In the genomic region with DNA sequence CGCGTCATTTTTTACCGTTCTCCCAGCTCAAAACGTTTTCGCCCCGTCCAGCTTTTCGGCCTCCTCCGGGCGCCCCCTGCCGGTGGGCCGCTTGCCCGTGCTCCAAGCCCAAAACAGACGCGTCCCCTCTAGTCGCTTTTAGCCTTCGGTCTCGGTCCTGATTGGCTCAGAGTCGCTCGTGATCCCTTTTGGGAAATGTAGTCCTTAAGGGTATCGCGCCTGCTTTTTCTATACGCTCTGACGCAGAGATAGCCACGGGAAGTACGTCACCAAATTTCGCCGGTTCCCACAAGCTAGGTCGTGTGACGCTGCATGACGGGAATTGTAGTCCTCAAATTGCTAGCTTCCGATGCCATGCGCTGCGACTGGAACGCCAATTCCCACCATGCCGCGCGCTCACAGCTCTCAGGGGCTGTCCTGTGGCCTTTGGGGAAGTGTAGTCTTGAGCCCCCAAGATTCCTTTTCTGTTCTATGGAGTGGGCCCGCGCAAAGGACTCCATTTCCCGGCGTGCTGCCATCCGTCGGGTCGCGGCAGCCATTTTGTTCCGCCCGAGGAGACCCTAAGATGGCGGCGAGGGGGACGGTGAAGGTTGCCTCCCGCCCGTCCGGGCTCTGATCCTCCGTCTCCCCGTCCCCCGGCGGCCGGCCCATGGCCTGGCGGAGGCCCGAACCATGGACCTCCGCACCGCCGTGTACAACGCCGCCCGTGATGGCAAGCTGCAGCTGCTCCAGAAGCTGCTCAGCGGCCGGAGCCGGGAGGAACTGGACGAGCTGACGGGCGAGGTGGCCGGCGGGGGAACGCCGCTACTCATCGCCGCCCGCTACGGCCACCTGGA, we compare ENCODE assay signal across 8 cellular contexts. TPM values are rescaled to one million over a fixed set of nuclear protein-coding genes. Genes with fewer than 3 reads are reported as not detected.
DNase-seq lines count a peak whose midpoint lies in the region; ATAC-seq and TF ChIP-seq lines count a peak whose summit lies in the region.

A gene with protein sequence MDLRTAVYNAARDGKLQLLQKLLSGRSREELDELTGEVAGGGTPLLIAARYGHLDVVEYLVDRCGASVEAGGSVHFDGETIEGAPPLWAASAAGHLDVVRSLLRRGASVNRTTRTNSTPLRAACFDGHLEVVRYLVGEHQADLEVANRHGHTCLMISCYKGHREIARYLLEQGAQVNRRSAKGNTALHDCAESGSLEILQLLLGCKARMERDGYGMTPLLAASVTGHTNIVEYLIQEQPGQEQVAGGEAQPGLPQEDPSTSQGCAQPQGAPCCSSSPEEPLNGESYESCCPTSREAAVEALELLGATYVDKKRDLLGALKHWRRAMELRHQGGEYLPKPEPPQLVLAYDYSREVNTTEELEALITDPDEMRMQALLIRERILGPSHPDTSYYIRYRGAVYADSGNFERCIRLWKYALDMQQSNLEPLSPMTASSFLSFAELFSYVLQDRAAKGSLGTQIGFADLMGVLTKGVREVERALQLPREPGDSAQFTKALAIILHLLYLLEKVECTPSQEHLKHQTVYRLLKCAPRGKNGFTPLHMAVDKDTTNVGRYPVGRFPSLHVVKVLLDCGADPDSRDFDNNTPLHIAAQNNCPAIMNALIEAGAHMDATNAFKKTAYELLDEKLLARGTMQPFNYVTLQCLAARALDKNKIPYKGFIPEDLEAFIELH (plus strand): TSS at position 552 of the 836 bp plus-strand sequence. CDS start 121 bp downstream, at position 673.

- no peaks in the 10 kb centered on the region for H3K27me3 Mint-ChIP-seq in Caco-2 (ENCODE audit: insufficient read depth, unreplicated experiment)

- DNase-seq in Caco-2 (peak; percentile 97 to 99), HT1080 (ENCODE audit: low read depth) (peak; percentile 99), NOMO-1 (lab: John Stamatoyannopoulos, UW; ENCODE audit: unreplicated experiment in 2 of 2) (peak; percentile 100), lung microvascular endothelial cell (ENCODE audit: low read depth in 2 of 2) (peak; percentile 100)
- peak; percentile 98 to 99 (median 99) for DNase-seq in effector memory CD4-positive, alpha-beta T cell
- peak; percentile 95 to 99 (median 96) for DNase-seq in stimulated activated CD4-positive, alpha-beta T cell treated with anti-CD3 and anti-CD28 coated beads, TNF-alpha, amount 100 ng/mL, for 48 hours (ENCODE audit: low read depth in 3 of 3)

- peak within 1 kb of the TSS; percentile 81 for H3K4me3 Mint-ChIP-seq in Caco-2 (ENCODE audit: unreplicated experiment)

- peak within 1 kb of the TSS; percentile 98 for H3K4me3 ChIP-seq in Caco-2 (ENCODE audit: low read depth, low read length)
- H3K4me3 ChIP-seq in effector memory CD4-positive, alpha-beta T cell (ENCODE audit: insufficient read depth, low read depth, low read length, poor library complexity, severe bottlenecking): peak within 1 kb of the TSS; percentile 90

- no peaks in the 10 kb centered on the region for H3K27me3 ChIP-seq in Caco-2 (replicated peaks; ENCODE audit: control insufficient read depth, insufficient read depth, low read length)
- H3K27me3 ChIP-seq in effector memory CD4-positive, alpha-beta T cell (replicated peaks; ENCODE audit: control insufficient read depth, insufficient read depth, low read length, poor library complexity, severe bottlenecking): no peaks in the 10 kb centered on the region

- peak within 1 kb of the TSS; percentile 78 for H3K27ac Mint-ChIP-seq in Caco-2 (ENCODE audit: unreplicated experiment)

- CTCF ChIA-PET in Caco-2 (lab: Charles Lee): interaction anchor here (0.6 to 2.9 kb wide), 35 partner anchors 9 to 776 kb away, joined by 3 to 67 read pairs (median 5); a partner anchor contains a TSS
- CTCF ChIA-PET in activated CD8-positive, alpha-beta memory T cell treated with anti-CD3 and anti-CD28 coated beads for 36 hours (lab: Charles Lee): interaction anchor here (0.6 to 7.4 kb wide), 30 partner anchors 9 to 1494 kb away, joined by 3 to 72 read pairs (median 4); a partner anchor contains a TSS

- peak; percentile 88 for ATAC-seq in GM21360 (IDR thresholded peaks at IDR 0.05; ENCODE audit: unreplicated experiment)

- H3K4me1 ChIP-seq in Caco-2: no peaks in the 10 kb centered on the region
- peaks cover 11% of the 10 kb centered on the region for H3K4me1 ChIP-seq in effector memory CD4-positive, alpha-beta T cell (ENCODE audit: control insufficient read depth, insufficient read depth, low read length, poor library complexity, severe bottlenecking)

- POLR2A ChIA-PET in Caco-2 (lab: Charles Lee): interaction anchor here (0.6 to 1.2 kb wide), 6 partner anchors 8 to 256 kb away, joined by 3 to 7 read pairs (median 6); a partner anchor contains a TSS
- POLR2A ChIA-PET in activated CD8-positive, alpha-beta memory T cell treated with anti-CD3 and anti-CD28 coated beads for 36 hours (lab: Charles Lee): interaction anchor here (0.6 to 1.6 kb wide), 6 partner anchors 18 to 123 kb away, joined by 3 to 9 read pairs (median 4); a partner anchor contains a TSS

- no peaks in the 10 kb centered on the region for H3K9me3 Mint-ChIP-seq in Caco-2 (ENCODE audit: unreplicated experiment)

- intact Hi-C loops in Caco-2 (cut with micrococcal nuclease; ENCODE audit: unreplicated experiment): loop anchor here (1.0 to 2.0 kb wide), 3 partner anchors 9 to 67 kb away; no protein-coding TSS in a partner anchor

- peaks cover 2% of the 10 kb centered on the region; the same call in 1 of the 2 replicates for H3K36me3 ChIP-seq in Caco-2 (ENCODE audit: control insufficient read depth, insufficient read depth, low read length)
- peaks cover 27% of the 10 kb centered on the region for H3K36me3 ChIP-seq in effector memory CD4-positive, alpha-beta T cell (ENCODE audit: control insufficient read depth, insufficient read depth, low read length)

- no peaks in the 10 kb centered on the region for H3K9me3 ChIP-seq in Caco-2
- H3K9me3 ChIP-seq in effector memory CD4-positive, alpha-beta T cell (ENCODE audit: control insufficient read depth, low read length): no peaks in the 10 kb centered on the region

- H3K27ac ChIP-seq in effector memory CD4-positive, alpha-beta T cell (ENCODE audit: insufficient read depth, low read length, poor library complexity, severe bottlenecking): peak within 1 kb of the TSS; percentile 91

- no TSS peak for BruUV-seq in Caco-2 (replicated peaks; lab: Mats Ljungman, UMichigan)

- no peaks in the 10 kb centered on the region for H3K4me1 Mint-ChIP-seq in Caco-2 (ENCODE audit: low read depth, unreplicated experiment)

- H3K36me3 Mint-ChIP-seq in Caco-2 (ENCODE audit: insufficient read depth, unreplicated experiment): peaks cover 37% of the 10 kb centered on the region

- peak; percentile 79 to 98 for TF ChIP-seq CTCF in Caco-2 (IDR thresholded peaks at IDR 0.05; ENCODE audit: insufficient read depth in 1 of 2, low read depth in 1 of 2, low read length in 1 of 2, severe bottlenecking in 1 of 2, unreplicated experiment in 1 of 2)

RNA-seq across cellular contexts. Expression of the gene that starts here (rescaled TPM):
- 12.9 and 13.4 TPM in 2 replicates for total RNA-seq in Caco-2 (2022)
- total RNA-seq in HT1080 (2014; rRNA removed; shearing (Covaris generic)): 9.8 and 13.0 TPM in 2 replicates
- polyA plus RNA-seq in HT1080 (2015; cell fraction: cytosol; rRNA removed): 11.5 and 12.2 TPM in 2 replicates
- 8.9 and 9.0 TPM in 2 replicates for polyA plus RNA-seq in HT1080 (2015; cell fraction: nucleus; rRNA removed)
- 10 to 100 TPM; 22.0 to 23.6 TPM for total RNA-seq in activated CD8-positive, alpha-beta memory T cell treated with anti-CD3 and anti-CD28 coated beads for 36 hours
- 10.0 and 17.3 TPM in 2 replicates for total RNA-seq in lung microvascular endothelial cell

Comparison
In these comparisons a context has a peak if more than half of its experiments do, and no peak if none do; other contexts are left out.
1. Peak in every context shown above with its lines: DNase-seq, ATAC-seq, H3K4me3 ChIP-seq and H3K27ac ChIP-seq.